In genomic region chr1:206685749-206686485, GRCh38 we compare ENCODE assay signal across 7 cellular contexts. TPM values are rescaled to one million over a fixed set of nuclear protein-coding genes. Genes with fewer than 3 reads are reported as not detected.
A peak's percentile ranks its signal among the peaks of the same experiment; 100 is the strongest.
DNase-seq lines count a peak whose midpoint lies in the region; ATAC-seq, FAIRE-seq and TF ChIP-seq lines count a peak whose summit lies in the region.

No MANE protein-coding gene starts in this region.

- peaks cover 25% of the 10 kb centered on the region for H3K4me1 Mint-ChIP-seq in activated naive CD8-positive, alpha-beta T cell treated with anti-CD3 and anti-CD28 coated beads, Interleukin-2, amount 10 ng/mL, durations not matched to agents 7 days and 5 days

- intact Hi-C loops in Right ventricle myocardium superior (cut with DNase I) = loop anchor here (5.0 kb wide), 1 partner anchor 36 kb away; no protein-coding TSS in a partner anchor

- TF ChIP-seq CTCF in GM12865 (IDR thresholded peaks at IDR 0.05; ENCODE audit: insufficient read depth, low read depth, low read length, missing control alignments) = no peak

- peak overlapping the region; percentile 92 for H3K4ac ChIP-seq in trophoblast cell (ENCODE audit: low read depth, low read length)

- H3K4me3 ChIP-seq in GM12865 (ENCODE audit: low read depth, low read length) = peak overlapping the region; percentile 77
- H3K4me3 ChIP-seq in trophoblast cell (ENCODE audit: low read depth, low read length) = peak overlapping the region; percentile 81

- peak overlapping the region; percentile 91 for H3K14ac ChIP-seq in trophoblast cell (ENCODE audit: low read length)

- no CpG with 5 or more reads among the region's 49 CpGs for WGBS in trophoblast cell (ENCODE audit: extremely low coverage, insufficient coverage, insufficient read length)

- no peaks in the 10 kb centered on the region for H3K9me3 Mint-ChIP-seq in activated naive CD8-positive, alpha-beta T cell treated with anti-CD3 and anti-CD28 coated beads, Interleukin-2, amount 10 ng/mL, durations not matched to agents 7 days and 5 days

- peak; percentile 18 for ATAC-seq in HG02852 (IDR thresholded peaks at IDR 0.05; ENCODE audit: unreplicated experiment)
- peak; percentile 62 for ATAC-seq in activated naive CD8-positive, alpha-beta T cell treated with anti-CD3 and anti-CD28 coated beads, Interleukin-2, amount 10 ng/mL, durations not matched to agents 7 days and 5 days (ENCODE audit: low read depth)
- ATAC-seq in Right ventricle myocardium superior (ENCODE audit: poor library complexity) = peak; percentile 66
- ATAC-seq in GM21576 (IDR thresholded peaks at IDR 0.05; ENCODE audit: unreplicated experiment) = no peak

- FAIRE-seq in RCC 7860 (lab: Jason Lieb, UNC) = no peak

- peak overlapping the region; percentile 86 for H3K4me2 ChIP-seq in trophoblast cell (ENCODE audit: low read length)

- no peak overlapping the region for H3K23ac ChIP-seq in trophoblast cell (ENCODE audit: low read length)

- H3K4me3 Mint-ChIP-seq in activated naive CD8-positive, alpha-beta T cell treated with anti-CD3 and anti-CD28 coated beads, Interleukin-2, amount 10 ng/mL, durations not matched to agents 7 days and 5 days = peak overlapping the region; percentile 97

- no peak overlapping the region for H2AK5ac ChIP-seq in trophoblast cell (ENCODE audit: low read length)

- H2BK5ac ChIP-seq in trophoblast cell (ENCODE audit: low read depth, low read length, poor library complexity) = peak overlapping the region; percentile 81

- peak overlapping the region; percentile 76 for H4K91ac ChIP-seq in trophoblast cell (ENCODE audit: low read depth, low read length)

- no peaks in the 10 kb centered on the region for H3K9me3 ChIP-seq in trophoblast cell (ENCODE audit: insufficient read depth, low read depth, low read length)

- DNase-seq in GM12865 (ENCODE audit: low read depth) = peak; percentile 51
- peak; percentile 45 for DNase-seq in RCC 7860 (ENCODE audit: low spot score)
- peak; percentile 69 for DNase-seq in activated naive CD8-positive, alpha-beta T cell treated with anti-CD3 and anti-CD28 coated beads, Interleukin-2, amount 10 ng/mL, durations not matched to agents 7 days and 5 days
- DNase-seq in Right ventricle myocardium superior = peak; percentile 80
- DNase-seq in trophoblast cell = peak; percentile 68 to 85

- peak overlapping the region; percentile 48 for H2AFZ ChIP-seq in trophoblast cell (ENCODE audit: insufficient read depth, low read length, poor library complexity)

- peak overlapping the region; percentile 92 for H3K9ac ChIP-seq in trophoblast cell (ENCODE audit: low read length)

- peak overlapping the region; percentile 77 for H3K27ac ChIP-seq in trophoblast cell (ENCODE audit: low read depth, low read length)

- H3K36me3 Mint-ChIP-seq in activated naive CD8-positive, alpha-beta T cell treated with anti-CD3 and anti-CD28 coated beads, Interleukin-2, amount 10 ng/mL, durations not matched to agents 7 days and 5 days = peaks cover 2% of the 10 kb centered on the region

- POLR2A ChIA-PET in activated naive CD8-positive, alpha-beta T cell treated with anti-CD3 and anti-CD28 coated beads, Interleukin-2, amount 10 ng/mL, durations not matched to agents 7 days and 5 days (lab: Charles Lee) = interaction anchor here (1.0 kb wide), 1 partner anchor 1084 kb away, joined by 3 read pairs; no protein-coding TSS in a partner anchor

- H4K8ac ChIP-seq in trophoblast cell (ENCODE audit: low read depth, low read length) = peak overlapping the region; percentile 71

- H3K36me3 ChIP-seq in trophoblast cell (ENCODE audit: control insufficient read depth in 1 of 2, insufficient read depth in 2 of 2, low read length in 2 of 2) = no peaks in the 10 kb centered on the region

- peaks cover 4% of the 10 kb centered on the region for H3K27me3 ChIP-seq in trophoblast cell (ENCODE audit: insufficient read depth, low read length)

- H3K27ac Mint-ChIP-seq in activated naive CD8-positive, alpha-beta T cell treated with anti-CD3 and anti-CD28 coated beads, Interleukin-2, amount 10 ng/mL, durations not matched to agents 7 days and 5 days = peak overlapping the region; percentile 96

- H3K18ac ChIP-seq in trophoblast cell (ENCODE audit: low read length) = peak overlapping the region; percentile 78

- peaks cover 13 to 20% of the 10 kb centered on the region in 2 experiments for H3K4me1 ChIP-seq in trophoblast cell (ENCODE audit: control insufficient read depth in 1 of 2, insufficient read depth in 2 of 2, low read length in 2 of 2)

- peaks cover 6% of the 10 kb centered on the region for H3K79me1 ChIP-seq in trophoblast cell (ENCODE audit: low read length)

- peak overlapping the region; percentile 61 for H2BK12ac ChIP-seq in trophoblast cell (ENCODE audit: low read length)

- peak overlapping the region; percentile 64 for H2BK120ac ChIP-seq in trophoblast cell (ENCODE audit: insufficient read depth, low read length, poor library complexity)

- peaks cover 17% of the 10 kb centered on the region for H3K27me3 Mint-ChIP-seq in activated naive CD8-positive, alpha-beta T cell treated with anti-CD3 and anti-CD28 coated beads, Interleukin-2, amount 10 ng/mL, durations not matched to agents 7 days and 5 days

- peak overlapping the region; percentile 76 for H4K12ac ChIP-seq in trophoblast cell (ENCODE audit: low read depth, low read length)

- peaks cover 20% of the 10 kb centered on the region for H3K79me2 ChIP-seq in trophoblast cell (ENCODE audit: control insufficient read depth, insufficient read depth, low read length, poor library complexity)

RNA-seq across cellular contexts. Expression of gene MAPKAPK2, which starts 1.2 kb away (rescaled TPM):
- total RNA-seq in activated naive CD8-positive, alpha-beta T cell treated with anti-CD3 and anti-CD28 coated beads, Interleukin-2, amount 10 ng/mL, durations not matched to agents 7 days and 5 days = 10 to 100 TPM; 72.6 to 74.9 TPM
- total RNA-seq in Right ventricle myocardium superior = 200 TPM
- polyA plus RNA-seq in trophoblast cell (2013) = 41.7 and 41.9 TPM in 2 replicates

RNA-seq across cellular contexts. Expression of gene DYRK3, which starts 50.6 kb away (rescaled TPM):
- 1 to 10 TPM; 2.7 TPM for total RNA-seq in activated naive CD8-positive, alpha-beta T cell treated with anti-CD3 and anti-CD28 coated beads, Interleukin-2, amount 10 ng/mL, durations not matched to agents 7 days and 5 days
- total RNA-seq in Right ventricle myocardium superior = 23.6 TPM
- 0.15 and 0.19 TPM in 2 replicates for polyA plus RNA-seq in trophoblast cell (2013)
